ENCODE assay signal across 19 cellular contexts in genomic region chr13:27176772-27177171, GRCh38.
"Had no signal": no experiment of that assay in that cellular context is flagged by ENCODE, and none has a peak within 500 bp of the region (broad histone marks: within the 10 kb centered on the region; RNA-seq: fewer than 3 reads in every experiment).

No MANE protein-coding gene starts in this region.

- H3K9me3 Mint-ChIP-seq: activated T-helper 17 cell treated with anti-CD3 and anti-CD28 coated beads, Interleukin-2, amount 50 U/mL, for 72 hours had no signal

- H3K27ac Mint-ChIP-seq: activated T-helper 17 cell treated with anti-CD3 and anti-CD28 coated beads, Interleukin-2, amount 50 U/mL, for 72 hours had no signal

- H3K27ac ChIP-seq: body of pancreas, left lung, thyroid gland, uterus, VCaP had no signal

- ATAC-seq: activated T-helper 17 cell treated with anti-CD3 and anti-CD28 coated beads, Interleukin-2, amount 50 U/mL, for 72 hours; body of pancreas; heart right ventricle had no signal

- H3K4me3 Mint-ChIP-seq: activated T-helper 17 cell treated with anti-CD3 and anti-CD28 coated beads, Interleukin-2, amount 50 U/mL, for 72 hours had no signal

- DNase-seq: activated CD4-positive, alpha-beta T cell treated with anti-CD3 and anti-CD28 coated beads for 4 hours; activated CD8-positive, alpha-beta memory T cell treated with anti-CD3 and anti-CD28 coated beads for 24 hours; activated naive CD4-positive, alpha-beta T cell treated with anti-CD3 and anti-CD28 coated beads, Interleukin-2, amount 50 U/mL, for 16 hours; activated T-cell treated with anti-CD3 and anti-CD28 coated beads for 4 hours; amniotic stem cell; body of pancreas; central memory CD4-positive, alpha-beta T cell; cortex of kidney; effector memory CD4-positive, alpha-beta T cell; heart right ventricle; left lung; mesendoderm; stimulated activated CD4-positive, alpha-beta T cell treated with anti-CD3 and anti-CD28 coated beads, Interleukin-15, amount 100 ng/mL, for 24 hours; stimulated activated CD4-positive, alpha-beta T cell treated with anti-CD3 and anti-CD28 coated beads, Interleukin-4, amount 100 ng/mL, for 24 hours; T1000; thyroid gland; uterus had no signal

- H3K4me3 ChIP-seq: body of pancreas, heart right ventricle, left lung, thyroid gland, uterus had no signal

- H3K27me3 ChIP-seq: body of pancreas, heart right ventricle, left lung, thyroid gland, uterus had no signal

- H3K9me3 ChIP-seq: body of pancreas, heart right ventricle, left lung, thyroid gland, uterus had no signal

- H3K36me3 ChIP-seq: heart right ventricle, left lung, thyroid gland, uterus had no signal

- H3K4me1 ChIP-seq: thyroid gland, uterus had no signal
